30 cellular contexts compared by ENCODE assay signal in the genomic region with DNA sequence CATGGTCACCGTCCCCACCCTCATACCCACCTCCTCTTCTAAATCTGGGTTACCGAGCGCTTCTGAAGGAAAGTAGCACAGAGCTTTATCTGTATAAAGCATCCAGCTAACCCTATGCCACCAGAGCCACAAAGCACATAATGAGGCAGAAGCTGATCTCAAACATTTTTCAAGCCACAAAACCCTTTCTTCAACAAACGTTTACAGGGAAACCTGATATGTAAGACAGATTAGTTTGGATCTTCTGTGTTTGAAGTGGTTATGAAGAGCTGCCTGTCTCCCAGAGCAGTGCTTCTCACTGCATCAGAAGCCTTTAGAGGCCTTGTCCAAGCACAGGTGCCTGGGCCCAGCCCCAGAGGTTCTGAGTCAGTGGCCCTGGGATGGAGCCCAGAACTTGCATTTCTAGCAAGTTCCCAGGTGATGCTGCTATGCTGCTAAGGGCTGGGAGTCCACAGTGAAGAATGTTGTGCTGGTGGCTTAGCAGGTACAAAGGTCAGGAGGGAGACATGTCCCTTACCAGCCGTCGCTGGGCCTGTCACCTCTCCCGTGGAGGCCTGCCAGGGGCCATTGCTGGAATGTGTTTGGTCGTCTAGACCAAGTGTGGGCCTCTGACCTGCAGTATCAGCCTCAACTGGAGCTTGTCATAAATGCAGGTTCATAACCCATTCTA.
DNase-seq lines count a peak whose midpoint lies in the region; ATAC-seq and TF ChIP-seq lines count a peak whose summit lies in the region.
"Had no signal": no experiment of that assay in that cellular context is flagged by ENCODE, and none has a peak within 500 bp of the region (broad histone marks: within the 10 kb centered on the region; RNA-seq: fewer than 3 reads in every experiment).

No MANE protein-coding gene starts in this region.

- DNase-seq in Calu3, result peak; percentile 4
- peak; percentile 93 for DNase-seq in Jurkat, Clone E6-1 (ENCODE audit: low read depth, low spot score)
- DNase-seq in WTC11 (ENCODE audit: low spot score), result no peak
- peak; percentile 63 for DNase-seq in mucosa of gallbladder (ENCODE audit: low spot score)
- DNase-seq in WERI-Rb-1, result no peak
- no peak for DNase-seq in anterior cingulate cortex (lab: John Stamatoyannopoulos, UW)
- no peak for DNase-seq in NCI-H2227 (lab: John Stamatoyannopoulos, UW; ENCODE audit: unreplicated experiment)
- DNase-seq: activated CD4-positive, alpha-beta memory T cell treated with anti-CD3 and anti-CD28 coated beads, Interleukin-2, amount 10 ng/mL, durations not matched to agents 7 days and 5 days; activated CD4-positive, CD25-positive, alpha-beta regulatory T cell treated with anti-CD3 and anti-CD28 coated beads, Interleukin-2, amount 50 U/mL, for 72 hours; activated effector memory CD4-positive, alpha-beta T cell treated with Interleukin-2 at 50 U/mL for 16 hours; activated naive CD8-positive, alpha-beta T cell treated with anti-CD3 and anti-CD28 coated beads for 36 hours; CD8-positive, alpha-beta memory T cell; central memory CD4-positive, alpha-beta T cell; endodermal cell; foreskin keratinocyte; GDM1; mesendoderm; NCI-H1436; NCI-H2171; NCI-H526 treated with DMSO at 0.1 percent for 48 hours; Peyer's patch; stimulated activated naive CD8-positive, alpha-beta T cell treated with anti-CD3 and anti-CD28 coated beads, Interleukin-15, amount 100 ng/mL, for 72 hours; tibial artery had no signal

- POLR2A ChIA-PET in WTC11 (lab: Charles Lee), result no interaction called here

- H3K4me3 Mint-ChIP-seq in Calu3 (ENCODE audit: low read depth, unreplicated experiment), result no peak overlapping the region
- H3K4me3 Mint-ChIP-seq in WTC11, result no peak overlapping the region
- H3K4me3 Mint-ChIP-seq: activated CD4-positive, alpha-beta memory T cell treated with anti-CD3 and anti-CD28 coated beads, Interleukin-2, amount 10 ng/mL, durations not matched to agents 7 days and 5 days; activated naive CD8-positive, alpha-beta T cell treated with anti-CD3 and anti-CD28 coated beads for 36 hours; B cell; CD8-positive, alpha-beta memory T cell; dendritic cell treated with granulocyte-macrophage colony-stimulating factor and Interleukin-4, amounts not matched to agents 40 ng/mL and 50 ng/mL, for 4 days; endodermal cell; stimulated activated naive CD8-positive, alpha-beta T cell treated with anti-CD3 and anti-CD28 coated beads, Interleukin-15, amount 100 ng/mL, for 72 hours had no signal

- H3K27me3 Mint-ChIP-seq in Calu3 (ENCODE audit: unreplicated experiment), result no peaks in the 10 kb centered on the region
- H3K27me3 Mint-ChIP-seq in WTC11 (ENCODE audit: low read depth), result no peaks in the 10 kb centered on the region
- H3K27me3 Mint-ChIP-seq: activated CD4-positive, alpha-beta memory T cell treated with anti-CD3 and anti-CD28 coated beads, Interleukin-2, amount 10 ng/mL, durations not matched to agents 7 days and 5 days; activated naive CD8-positive, alpha-beta T cell treated with anti-CD3 and anti-CD28 coated beads for 36 hours; B cell; CD8-positive, alpha-beta memory T cell; dendritic cell treated with granulocyte-macrophage colony-stimulating factor and Interleukin-4, amounts not matched to agents 40 ng/mL and 50 ng/mL, for 4 days; stimulated activated naive CD8-positive, alpha-beta T cell treated with anti-CD3 and anti-CD28 coated beads, Interleukin-15, amount 100 ng/mL, for 72 hours had no signal

- no TSS peak for BruUV-seq in Calu3 (replicated peaks; lab: Mats Ljungman, UMichigan)

- no peak for ATAC-seq in WTC11
- ATAC-seq: foreskin keratinocyte; heart left ventricle; K562; stimulated activated naive CD8-positive, alpha-beta T cell treated with anti-CD3 and anti-CD28 coated beads, Interleukin-15, amount 100 ng/mL, for 72 hours had no signal

- H3K27me3 ChIP-seq in WERI-Rb-1 (ENCODE audit: insufficient read depth, low read depth, severe bottlenecking), result no peaks in the 10 kb centered on the region
- H3K27me3 ChIP-seq: ascending aorta, esophagus muscularis mucosa, foreskin keratinocyte, heart left ventricle, neutrophil, Peyer's patch, tibial artery had no signal

- no peak for TF ChIP-seq CTCF in Calu3 (IDR thresholded peaks at IDR 0.05; ENCODE audit: unreplicated experiment)
- no peak for TF ChIP-seq CTCF in WTC11 (IDR thresholded peaks at IDR 0.05)
- no peak for TF ChIP-seq CTCF in WERI-Rb-1 (IDR thresholded peaks at IDR 0.05; ENCODE audit: low read depth, low read length)

- CTCF ChIA-PET in Calu3 (lab: Charles Lee) (no interaction called here), WTC11 (lab: Charles Lee) (no interaction called here)

- no peaks in the 10 kb centered on the region for H3K9me3 ChIP-seq in WERI-Rb-1 (ENCODE audit: severe bottlenecking)
- H3K9me3 ChIP-seq: ascending aorta, esophagus muscularis mucosa, heart left ventricle, neutrophil, Peyer's patch, tibial artery had no signal

- intact Hi-C loops in Calu3 (cut with micrococcal nuclease; ENCODE audit: unreplicated experiment), result no loop called here

- no peak overlapping the region for H3K4me3 ChIP-seq in Jurkat, Clone E6-1 (ENCODE audit: low read length)
- no peak overlapping the region for H3K4me3 ChIP-seq in WERI-Rb-1 (ENCODE audit: low read depth, low read length)
- H3K4me3 ChIP-seq: ascending aorta, esophagus muscularis mucosa, heart left ventricle, K562, Peyer's patch, tibial artery had no signal

- H3K4me1 Mint-ChIP-seq in Calu3 (ENCODE audit: low read depth, unreplicated experiment) (peaks cover 11% of the 10 kb centered on the region), WTC11 (peaks cover 21% of the 10 kb centered on the region)
- H3K4me1 Mint-ChIP-seq: activated CD4-positive, alpha-beta memory T cell treated with anti-CD3 and anti-CD28 coated beads, Interleukin-2, amount 10 ng/mL, durations not matched to agents 7 days and 5 days had no signal

- H3K27ac Mint-ChIP-seq in Calu3 (ENCODE audit: unreplicated experiment) (no peak overlapping the region), WTC11 (no peak overlapping the region)
- H3K27ac Mint-ChIP-seq: activated CD4-positive, alpha-beta memory T cell treated with anti-CD3 and anti-CD28 coated beads, Interleukin-2, amount 10 ng/mL, durations not matched to agents 7 days and 5 days; activated naive CD8-positive, alpha-beta T cell treated with anti-CD3 and anti-CD28 coated beads for 36 hours; B cell; dendritic cell treated with granulocyte-macrophage colony-stimulating factor and Interleukin-4, amounts not matched to agents 40 ng/mL and 50 ng/mL, for 4 days; endodermal cell; stimulated activated naive CD8-positive, alpha-beta T cell treated with anti-CD3 and anti-CD28 coated beads, Interleukin-15, amount 100 ng/mL, for 72 hours had no signal

- no peaks in the 10 kb centered on the region for H3K36me3 ChIP-seq in WERI-Rb-1
- H3K36me3 ChIP-seq: ascending aorta, esophagus muscularis mucosa, heart left ventricle, neutrophil, Peyer's patch, tibial artery had no signal

- H3K9me3 Mint-ChIP-seq in Calu3 (ENCODE audit: low read depth, unreplicated experiment), result no peaks in the 10 kb centered on the region
- H3K9me3 Mint-ChIP-seq in WTC11, result no peaks in the 10 kb centered on the region
- H3K9me3 Mint-ChIP-seq: activated CD4-positive, alpha-beta memory T cell treated with anti-CD3 and anti-CD28 coated beads, Interleukin-2, amount 10 ng/mL, durations not matched to agents 7 days and 5 days; activated naive CD8-positive, alpha-beta T cell treated with anti-CD3 and anti-CD28 coated beads for 36 hours; CD8-positive, alpha-beta memory T cell; dendritic cell treated with granulocyte-macrophage colony-stimulating factor and Interleukin-4, amounts not matched to agents 40 ng/mL and 50 ng/mL, for 4 days; endodermal cell; stimulated activated naive CD8-positive, alpha-beta T cell treated with anti-CD3 and anti-CD28 coated beads, Interleukin-15, amount 100 ng/mL, for 72 hours had no signal

- H3K27ac ChIP-seq in WERI-Rb-1, result no peak overlapping the region
- H3K27ac ChIP-seq: ascending aorta, esophagus muscularis mucosa, foreskin keratinocyte, heart left ventricle, neutrophil, Peyer's patch, tibial artery had no signal

- H3K36me3 Mint-ChIP-seq in Calu3 (ENCODE audit: insufficient read depth, unreplicated experiment), result no peaks in the 10 kb centered on the region
- no peaks in the 10 kb centered on the region for H3K36me3 Mint-ChIP-seq in WTC11

TF ChIP-seq in WTC11, 78 proteins besides CTCF, POLR2A, EP300 and RAD21 (continues in another document):
- TF ChIP-seq GABPB1 (CRISPR knock-in tag; IDR thresholded peaks at IDR 0.05) (peak; percentile 35; the same call in 1 of the 2 replicates), JAZF1 (CRISPR knock-in tag; IDR thresholded peaks at IDR 0.05) (no peak)
- TF ChIP-seq, protein P1, sequence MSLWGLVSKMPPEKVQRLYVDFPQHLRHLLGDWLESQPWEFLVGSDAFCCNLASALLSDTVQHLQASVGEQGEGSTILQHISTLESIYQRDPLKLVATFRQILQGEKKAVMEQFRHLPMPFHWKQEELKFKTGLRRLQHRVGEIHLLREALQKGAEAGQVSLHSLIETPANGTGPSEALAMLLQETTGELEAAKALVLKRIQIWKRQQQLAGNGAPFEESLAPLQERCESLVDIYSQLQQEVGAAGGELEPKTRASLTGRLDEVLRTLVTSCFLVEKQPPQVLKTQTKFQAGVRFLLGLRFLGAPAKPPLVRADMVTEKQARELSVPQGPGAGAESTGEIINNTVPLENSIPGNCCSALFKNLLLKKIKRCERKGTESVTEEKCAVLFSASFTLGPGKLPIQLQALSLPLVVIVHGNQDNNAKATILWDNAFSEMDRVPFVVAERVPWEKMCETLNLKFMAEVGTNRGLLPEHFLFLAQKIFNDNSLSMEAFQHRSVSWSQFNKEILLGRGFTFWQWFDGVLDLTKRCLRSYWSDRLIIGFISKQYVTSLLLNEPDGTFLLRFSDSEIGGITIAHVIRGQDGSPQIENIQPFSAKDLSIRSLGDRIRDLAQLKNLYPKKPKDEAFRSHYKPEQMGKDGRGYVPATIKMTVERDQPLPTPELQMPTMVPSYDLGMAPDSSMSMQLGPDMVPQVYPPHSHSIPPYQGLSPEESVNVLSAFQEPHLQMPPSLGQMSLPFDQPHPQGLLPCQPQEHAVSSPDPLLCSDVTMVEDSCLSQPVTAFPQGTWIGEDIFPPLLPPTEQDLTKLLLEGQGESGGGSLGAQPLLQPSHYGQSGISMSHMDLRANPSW (CRISPR knock-in tag; conservative IDR thresholded peaks at IDR 0.05; ENCODE audit: low read depth), result no peak

Comparison
In these comparisons a context has a peak if more than half of its experiments do, and no peak if none do; other contexts are left out.
1. DNase-seq: peak in Calu3 (single experiment), Jurkat, Clone E6-1 (single experiment) and mucosa of gallbladder (single experiment); none in WTC11 (single experiment), WERI-Rb-1 (single experiment), anterior cingulate cortex (0 of 58) and NCI-H2227 (single experiment).